ENCODE assay signal across 8 cellular contexts in genomic region chr7:30134523-30135270, GRCh38. TPM values are rescaled to one million over a fixed set of nuclear protein-coding genes. Genes with fewer than 3 reads are reported as not detected.
DNase-seq lines count a peak whose midpoint lies in the region; ATAC-seq and TF ChIP-seq lines count a peak whose summit lies in the region.

MTURN (plus strand) TSS chr7:30134986; CDS start chr7:30135137, 151 bp downstream.

- peak; percentile 84 to 91 (median 89) for DNase-seq in CD8-positive, alpha-beta memory T cell
- peak; percentile 56 for DNase-seq in HT1080 (ENCODE audit: low read depth)
- peak; percentile 64 for DNase-seq in NOMO-1 treated with dmso at 0.1 percent for 144 hours (lab: John Stamatoyannopoulos, UW; ENCODE audit: unreplicated experiment)
- peak; percentile 94 for DNase-seq in activated CD8-positive, alpha-beta memory T cell treated with anti-CD3 and anti-CD28 coated beads, Interleukin-2, amount 50 U/mL, for 48 hours
- peak; percentile 78 for DNase-seq in endothelial cell (ENCODE audit: low spot score)
- peak; percentile 75 for DNase-seq in stimulated activated CD8-positive, alpha-beta memory T cell treated with anti-CD3 and anti-CD28 coated beads, Interleukin-12 subunit alpha, Interleukin-12 subunit beta, amount 100 ng/mL, for 4 hours (ENCODE audit: low read depth)

- ATAC-seq in GM21367 (IDR thresholded peaks at IDR 0.05; ENCODE audit: unreplicated experiment), result peak; percentile 78

- H3K4me1 ChIP-seq in CD8-positive, alpha-beta memory T cell (ENCODE audit: insufficient read depth, low read length), result peaks cover 11% of the 10 kb centered on the region
- no peaks in the 10 kb centered on the region for H3K4me1 ChIP-seq in mesodermal cell (ENCODE audit: control insufficient read depth, insufficient read depth, low read length, poor library complexity, severe bottlenecking)

- POLR2A ChIA-PET in CD8-positive, alpha-beta memory T cell (lab: Charles Lee), result interaction anchor here (0.5 to 1.7 kb wide), 8 partner anchors 23 to 459 kb away, joined by 3 to 7 read pairs (median 6); partner anchors contain the start of gene FKBP14

- no peaks in the 10 kb centered on the region for H3K36me3 ChIP-seq in CD8-positive, alpha-beta memory T cell (ENCODE audit: insufficient read depth, low read length)
- H3K36me3 ChIP-seq in mesodermal cell (ENCODE audit: control insufficient read depth, insufficient read depth, low read length), result peaks cover 3% of the 10 kb centered on the region

- H3K4me3 Mint-ChIP-seq in CD8-positive, alpha-beta memory T cell, result peak within 1 kb of the TSS; percentile 90 to 97 (median 93)
- H3K4me3 Mint-ChIP-seq in endothelial cell (ENCODE audit: unreplicated experiment), result peak within 1 kb of the TSS; percentile 94

- H3K27ac ChIP-seq in CD8-positive, alpha-beta memory T cell (ENCODE audit: low read depth, low read length), result peak within 1 kb of the TSS; percentile 44
- peak within 1 kb of the TSS; percentile 3 for H3K27ac ChIP-seq in mesodermal cell (ENCODE audit: low read depth, low read length, severe bottlenecking)

- H3K27me3 ChIP-seq in CD8-positive, alpha-beta memory T cell (ENCODE audit: insufficient read depth, low read length, poor library complexity, severe bottlenecking), result no peaks in the 10 kb centered on the region

- WGBS in mesodermal cell (ENCODE audit: insufficient coverage in 2 of 2), 2 experiments, result 0 to 1% methylated on average over 50 to 64 of the region's 98 CpGs

- peak within 1 kb of the TSS; percentile 85 to 95 (median 90) for H3K27ac Mint-ChIP-seq in CD8-positive, alpha-beta memory T cell
- peak within 1 kb of the TSS; percentile 37 for H3K27ac Mint-ChIP-seq in endothelial cell (ENCODE audit: unreplicated experiment)

- no peaks in the 10 kb centered on the region for H3K9me3 ChIP-seq in CD8-positive, alpha-beta memory T cell (ENCODE audit: low read length)
- no peaks in the 10 kb centered on the region for H3K9me3 ChIP-seq in mesodermal cell (ENCODE audit: control insufficient read depth, low read length)

- H3K27me3 Mint-ChIP-seq in CD8-positive, alpha-beta memory T cell, result peaks cover 0 to 7% of the 10 kb centered on the region in 2 donors
- H3K27me3 Mint-ChIP-seq in endothelial cell (ENCODE audit: unreplicated experiment), result peaks cover 8% of the 10 kb centered on the region

- H3K9me3 Mint-ChIP-seq in CD8-positive, alpha-beta memory T cell, result no peaks in the 10 kb centered on the region
- H3K9me3 Mint-ChIP-seq in endothelial cell (ENCODE audit: unreplicated experiment), result no peaks in the 10 kb centered on the region

- peaks cover 0 to 5% (median 0%) of the 10 kb centered on the region in 3 donors for H3K36me3 Mint-ChIP-seq in CD8-positive, alpha-beta memory T cell
- H3K36me3 Mint-ChIP-seq in endothelial cell (ENCODE audit: low read depth, unreplicated experiment), result peaks cover under 1% of the 10 kb centered on the region

- H3K4me1 Mint-ChIP-seq in CD8-positive, alpha-beta memory T cell, result peaks cover 5 to 21% (median 11%) of the 10 kb centered on the region in 3 donors
- peaks cover 8% of the 10 kb centered on the region for H3K4me1 Mint-ChIP-seq in endothelial cell (ENCODE audit: unreplicated experiment)

- H3K4me3 ChIP-seq in CD8-positive, alpha-beta memory T cell (ENCODE audit: low read length), result peak within 1 kb of the TSS; percentile 83
- H3K4me3 ChIP-seq in mesodermal cell (ENCODE audit: extremely low read depth, insufficient read depth, low read length, poor library complexity, severe bottlenecking), result peak within 1 kb of the TSS; percentile 73

- CTCF ChIA-PET in CD8-positive, alpha-beta memory T cell (lab: Charles Lee), result interaction anchor here (0.9 kb wide), 2 partner anchors 9 kb away, joined by 3 read pairs; no protein-coding TSS in a partner anchor

- no peak for TF ChIP-seq CTCF in endothelial cell (IDR thresholded peaks at IDR 0.05; ENCODE audit: unreplicated experiment)

RNA-seq across cellular contexts. Expression of gene MTURN, which starts in this region (rescaled TPM):
- total RNA-seq in CD8-positive, alpha-beta memory T cell, result 1 to 10 TPM; 4.9 to 6.2 TPM
- 4.9 TPM for polyA plus RNA-seq in CD8-positive, alpha-beta memory T cell
- 2.4 and 2.9 TPM in 2 replicates for total RNA-seq in HT1080 (2014; rRNA removed; shearing (Covaris generic))
- 4.3 and 5.6 TPM in 2 replicates for polyA plus RNA-seq in HT1080 (2015; cell fraction: cytosol; rRNA removed)
- polyA plus RNA-seq in HT1080 (2015; cell fraction: nucleus; rRNA removed), result 5.5 and 8.8 TPM in 2 replicates
- total RNA-seq in endothelial cell (ENCODE audit: unreplicated experiment), result 18.0 TPM
- polyA plus RNA-seq in mesodermal cell (2013, experiment 1 of 2), result 14.6 TPM
- polyA plus RNA-seq in mesodermal cell (2013, experiment 2 of 2), result 9.9 TPM

Comparison
In these comparisons a context has a peak if more than half of its experiments do, and no peak if none do; other contexts are left out.
1. Peak in every context shown above with its lines: DNase-seq, ATAC-seq, H3K4me3 ChIP-seq and H3K27ac ChIP-seq.